ENCODE assay signal across 8 cellular contexts in the genomic region with DNA sequence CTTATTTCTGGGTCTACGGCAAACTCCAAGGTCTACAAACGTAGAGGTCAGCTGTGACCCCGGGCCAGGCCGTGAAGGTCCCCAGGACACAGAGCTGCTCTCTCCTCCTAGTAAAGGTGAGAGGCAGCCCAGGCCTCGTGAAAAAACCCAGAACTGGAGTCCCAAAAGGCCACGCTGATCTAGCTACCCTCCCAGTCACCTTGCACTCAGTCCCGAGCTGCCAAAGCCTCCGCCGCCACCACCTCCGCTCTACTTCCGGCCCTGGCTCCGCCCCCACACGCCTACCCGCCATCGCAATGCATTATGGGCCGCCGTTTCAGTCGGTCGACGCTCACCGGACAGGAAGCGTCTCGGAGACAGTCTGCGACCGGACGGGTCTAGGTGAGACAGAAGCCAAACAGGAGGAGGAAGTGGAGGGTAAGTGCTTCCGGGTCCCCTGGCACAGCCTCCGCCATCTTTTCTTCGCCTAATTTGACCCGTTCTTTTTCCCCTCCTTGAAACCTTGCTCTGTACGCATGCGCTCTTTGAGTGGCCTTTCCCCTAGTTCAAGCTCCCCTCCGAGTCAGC. TPM values are rescaled to one million over a fixed set of nuclear protein-coding genes. Genes with fewer than 3 reads are reported as not detected.
DNase-seq lines count a peak whose midpoint lies in the region; TF ChIP-seq lines count a peak whose summit lies in the region.

A gene with protein sequence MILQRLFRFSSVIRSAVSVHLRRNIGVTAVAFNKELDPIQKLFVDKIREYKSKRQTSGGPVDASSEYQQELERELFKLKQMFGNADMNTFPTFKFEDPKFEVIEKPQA (minus strand): TSS at position 251 of the 567 bp plus-strand sequence. CDS start 5,110 bp downstream, outside the sequence.
A gene (plus strand): TSS at position 319 of the 567 bp plus-strand sequence. CDS start 6,627 bp downstream, outside the sequence.

- H3K4me3 ChIP-seq in NB4 (ENCODE audit: low read depth, low read length) (peak within 1 kb of the TSS; percentile 98), SK-N-MC (peak within 1 kb of the TSS; percentile 89)

- peak within 1 kb of the TSS; percentile 100 for H3K9ac ChIP-seq in SK-N-MC (ENCODE audit: insufficient read length)

- peak; percentile 92 for TF ChIP-seq POLR2A in NB4 (IDR thresholded peaks at IDR 0.05; ENCODE audit: extremely low read depth, insufficient read length)

- H3K9me3 ChIP-seq in SK-N-MC (ENCODE audit: low read depth, low read length), result no peaks in the 10 kb centered on the region

- peak within 1 kb of the TSS; percentile 100 for H3K4me3 Mint-ChIP-seq in HFFc6
- H3K4me3 Mint-ChIP-seq in activated naive CD4-positive, alpha-beta T cell treated with anti-CD3 and anti-CD28 coated beads, Interleukin-2, amount 10 ng/mL, durations not matched to agents 7 days and 5 days, result peak within 1 kb of the TSS; percentile 97

- H3K27ac Mint-ChIP-seq in HFFc6, result peak within 1 kb of the TSS; percentile 100
- H3K27ac Mint-ChIP-seq in activated naive CD4-positive, alpha-beta T cell treated with anti-CD3 and anti-CD28 coated beads, Interleukin-2, amount 10 ng/mL, durations not matched to agents 7 days and 5 days, result peak within 1 kb of the TSS; percentile 100

- peaks cover 4% of the 10 kb centered on the region; the same call in 1 of the 2 replicates for H3K27me3 Mint-ChIP-seq in HFFc6 (ENCODE audit: insufficient read depth)
- peaks cover 5% of the 10 kb centered on the region for H3K27me3 Mint-ChIP-seq in activated naive CD4-positive, alpha-beta T cell treated with anti-CD3 and anti-CD28 coated beads, Interleukin-2, amount 10 ng/mL, durations not matched to agents 7 days and 5 days

- peaks cover 35% of the 10 kb centered on the region for H3K4me1 Mint-ChIP-seq in HFFc6 (ENCODE audit: low read depth)
- H3K4me1 Mint-ChIP-seq in activated naive CD4-positive, alpha-beta T cell treated with anti-CD3 and anti-CD28 coated beads, Interleukin-2, amount 10 ng/mL, durations not matched to agents 7 days and 5 days, result peaks cover 46% of the 10 kb centered on the region

- peaks cover 5% of the 10 kb centered on the region for H3K36me3 ChIP-seq in SK-N-MC (ENCODE audit: insufficient read depth, low read length)

- H3K27ac ChIP-seq in SK-N-MC, result peak within 1 kb of the TSS; percentile 99

- TF ChIP-seq CTCF in HFFc6 (IDR thresholded peaks at IDR 0.05) (no peak), NB4 (IDR thresholded peaks at IDR 0.05; ENCODE audit: low read depth, low read length) (no peak)

- no peaks in the 10 kb centered on the region for H3K9me3 Mint-ChIP-seq in HFFc6
- no peaks in the 10 kb centered on the region for H3K9me3 Mint-ChIP-seq in activated naive CD4-positive, alpha-beta T cell treated with anti-CD3 and anti-CD28 coated beads, Interleukin-2, amount 10 ng/mL, durations not matched to agents 7 days and 5 days

- CTCF ChIA-PET in activated naive CD4-positive, alpha-beta T cell treated with anti-CD3 and anti-CD28 coated beads, Interleukin-2, amount 10 ng/mL, durations not matched to agents 7 days and 5 days (lab: Charles Lee), result interaction anchor here (0.6 to 2.5 kb wide), 4 partner anchors 9 to 127 kb away, joined by 3 to 10 read pairs (median 4); no protein-coding TSS in a partner anchor

- peaks cover 18% of the 10 kb centered on the region; the same call in 1 of the 2 replicates for H3K36me3 Mint-ChIP-seq in HFFc6 (ENCODE audit: low read depth)
- H3K36me3 Mint-ChIP-seq in activated naive CD4-positive, alpha-beta T cell treated with anti-CD3 and anti-CD28 coated beads, Interleukin-2, amount 10 ng/mL, durations not matched to agents 7 days and 5 days, result peaks cover 13% of the 10 kb centered on the region

- DNase-seq in GM04503 (ENCODE audit: low read depth) (peak; percentile 95), HFFc6 (peak; percentile 98), NB4 (ENCODE audit: low read depth) (peak; percentile 98), SK-N-MC (ENCODE audit: low read depth, low spot score) (peak; percentile 93), germinal center (ENCODE audit: low spot score) (peak; percentile 88), non-pigmented ciliary epithelial cell (ENCODE audit: low read depth) (peak; percentile 95), superior temporal gyrus (ENCODE audit: extremely low spot score) (peak; percentile 99)
- DNase-seq in activated naive CD4-positive, alpha-beta T cell treated with anti-CD3 and anti-CD28 coated beads, Interleukin-2, amount 10 ng/mL, durations not matched to agents 7 days and 5 days, result peak; percentile 98

RNA-seq across cellular contexts. Expression of the first gene that starts in this region (rescaled TPM):
- 100 to 1,000 TPM; 144 to 166 (median 161) TPM for total RNA-seq in HFFc6 (2021; fragmentation: NEBNext Ultra II Directional; extraction: Animal tissue kit (Norgen Biotek cat#: 25700))

RNA-seq across cellular contexts. Expression of the second gene that starts in this region (rescaled TPM):
- total RNA-seq in HFFc6 (2021; fragmentation: NEBNext Ultra II Directional; extraction: Animal tissue kit (Norgen Biotek cat#: 25700)), result 10 to 100 TPM; 15.6 to 20.1 (median 18.4) TPM

Comparison
In these comparisons a context has a peak if more than half of its experiments do, and no peak if none do; other contexts are left out.
1. Peak in every context shown above with its lines: DNase-seq, H3K4me3 ChIP-seq and H3K27ac ChIP-seq.